Comparison of ENCODE assay signal across 21 cellular contexts in the genomic region with DNA sequence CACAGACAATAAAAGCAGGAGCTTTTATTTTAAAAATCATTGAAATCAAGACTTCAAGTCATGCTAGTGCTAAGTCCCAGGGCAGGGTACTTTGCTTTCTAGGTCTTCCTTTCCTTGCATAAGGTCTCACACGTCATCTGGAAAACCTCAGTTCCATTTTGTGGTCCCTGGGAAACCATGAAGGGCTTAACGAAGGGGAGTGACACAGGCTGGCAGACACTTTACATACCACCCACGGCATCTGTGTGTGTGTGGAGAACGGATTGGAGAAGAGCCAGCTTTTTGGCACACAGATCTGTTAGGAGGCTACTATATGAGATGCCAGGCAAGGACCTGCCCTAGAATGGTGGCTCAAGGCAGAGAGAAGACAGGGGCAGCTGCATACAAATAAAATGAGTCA.
DNase-seq lines count a peak whose midpoint lies in the region; ATAC-seq and TF ChIP-seq lines count a peak whose summit lies in the region.
"Had no signal": no experiment of that assay in that cellular context is flagged by ENCODE, and none has a peak within 500 bp of the region (broad histone marks: within the 10 kb centered on the region; RNA-seq: fewer than 3 reads in every experiment).

No MANE protein-coding gene starts in this region.

- H3K27me3 Mint-ChIP-seq in endodermal cell (ENCODE audit: insufficient read depth) = no peaks in the 10 kb centered on the region
- peaks cover 29% of the 10 kb centered on the region for H3K27me3 Mint-ChIP-seq in T-helper 17 cell

- 90 to 97% methylated on average over 2 to 4 of the region's 4 CpGs for WGBS in endodermal cell (ENCODE audit: insufficient coverage in 1 of 2, insufficient read length in 1 of 2), 2 experiments

- DNase-seq in DMS 273 (lab: John Stamatoyannopoulos, UW; ENCODE audit: unreplicated experiment) = peak; percentile 4
- DNase-seq in DMS 273 treated with DMSO at 0.1 percent for 48 hours (lab: John Stamatoyannopoulos, UW) = no peak
- peak; percentile 83 for DNase-seq in MV-4-11 (lab: John Stamatoyannopoulos, UW)
- no peak for DNase-seq in endodermal cell
- no peak for DNase-seq in T-helper 17 cell
- DNase-seq in NCI-H1417 treated with DMSO at 0.1 percent for 48 hours (lab: John Stamatoyannopoulos, UW) = no peak
- DNase-seq: BE2C; Calu3; CD4-positive, alpha-beta T cell; DND-41; GF-D8; H9; IMR-90; Kasumi-1; NCI-H187 treated with DMSO at 0.1 percent for 48 hours; NCI-H2171; NCI-H82; SW 1271 had no signal

- H3K9me3 Mint-ChIP-seq in endodermal cell = no peaks in the 10 kb centered on the region
- H3K9me3 Mint-ChIP-seq: CD4-positive, alpha-beta T cell; H9 had no signal

- H3K27ac ChIP-seq in endodermal cell (ENCODE audit: low read depth, low read length) = peak overlapping the region; percentile 36
- H3K27ac ChIP-seq in stomach smooth muscle (ENCODE audit: low read length) = peak overlapping the region; percentile 24
- H3K27ac ChIP-seq: 22Rv1 had no signal

- no peak overlapping the region for H3K9ac ChIP-seq in endodermal cell (ENCODE audit: extremely low read depth, low read length, poor library complexity, severe bottlenecking)
- H3K9ac ChIP-seq in stomach smooth muscle (ENCODE audit: low read length in 2 of 2) = no peak overlapping the region

- no peaks in the 10 kb centered on the region for H3K9me3 ChIP-seq in endodermal cell (ENCODE audit: control insufficient read depth, low read length)
- H3K9me3 ChIP-seq in stomach smooth muscle (ENCODE audit: control insufficient read depth in 2 of 2, low read length in 2 of 2) = no peaks in the 10 kb centered on the region
- no peaks in the 10 kb centered on the region for H3K9me3 ChIP-seq in T-helper 17 cell (ENCODE audit: control insufficient read depth, low read length, poor library complexity, severe bottlenecking)
- H3K9me3 ChIP-seq: BE2C had no signal

- TF ChIP-seq CTCF in endodermal cell (conservative IDR thresholded peaks at IDR 0.05) = no peak

- H3K4me3 Mint-ChIP-seq in endodermal cell (no peak overlapping the region), T-helper 17 cell (no peak overlapping the region)
- H3K4me3 Mint-ChIP-seq: CD4-positive, alpha-beta T cell; H9 had no signal

- H3K27me3 ChIP-seq in endodermal cell (ENCODE audit: control insufficient read depth, insufficient read depth, low read length, poor library complexity, severe bottlenecking) (no peaks in the 10 kb centered on the region), stomach smooth muscle (ENCODE audit: control insufficient read depth in 1 of 2, insufficient read depth in 2 of 2, low read length in 2 of 2) (no peaks in the 10 kb centered on the region)
- H3K27me3 ChIP-seq: BE2C had no signal

- H3K4me1 ChIP-seq in endodermal cell (ENCODE audit: control insufficient read depth, insufficient read depth, low read length) (no peaks in the 10 kb centered on the region), stomach smooth muscle (ENCODE audit: control insufficient read depth, insufficient read depth, low read length) (peaks cover 6% of the 10 kb centered on the region)
- H3K4me1 ChIP-seq: BE2C had no signal

- H3K4me3 ChIP-seq in endodermal cell (ENCODE audit: low read length) (no peak overlapping the region), stomach smooth muscle (ENCODE audit: low read length in 2 of 2) (no peak overlapping the region)

- no peak overlapping the region for H3K27ac Mint-ChIP-seq in endodermal cell
- no peak overlapping the region for H3K27ac Mint-ChIP-seq in T-helper 17 cell
- H3K27ac Mint-ChIP-seq: CD4-positive, alpha-beta T cell had no signal

- H3K36me3 Mint-ChIP-seq in endodermal cell (ENCODE audit: low read depth) = peaks cover 1% of the 10 kb centered on the region
- H3K36me3 Mint-ChIP-seq in T-helper 17 cell (ENCODE audit: low read depth) = no peaks in the 10 kb centered on the region

- ATAC-seq in T-helper 17 cell (no peak), GM21576 (IDR thresholded peaks at IDR 0.05; ENCODE audit: unreplicated experiment) (no peak)

- peaks cover 11% of the 10 kb centered on the region for H3K4me1 Mint-ChIP-seq in endodermal cell
- H3K4me1 Mint-ChIP-seq in T-helper 17 cell = no peaks in the 10 kb centered on the region

- H3K36me3 ChIP-seq in endodermal cell (ENCODE audit: control insufficient read depth, insufficient read depth, low read length) = no peaks in the 10 kb centered on the region
- H3K36me3 ChIP-seq in stomach smooth muscle (ENCODE audit: control insufficient read depth in 2 of 2, insufficient read depth in 2 of 2, low read length in 2 of 2) = no peaks in the 10 kb centered on the region
- H3K36me3 ChIP-seq: BE2C had no signal

Comparison
In these comparisons a context has a peak if more than half of its experiments do, and no peak if none do; other contexts are left out.
1. DNase-seq: peak in DMS 273 (single experiment) and MV-4-11 (single experiment); none in DMS 273 treated with DMSO at 0.1 percent for 48 hours (single experiment), endodermal cell (single experiment), T-helper 17 cell (0 of 3) and NCI-H1417 treated with DMSO at 0.1 percent for 48 hours (single experiment).